In the genomic region with DNA sequence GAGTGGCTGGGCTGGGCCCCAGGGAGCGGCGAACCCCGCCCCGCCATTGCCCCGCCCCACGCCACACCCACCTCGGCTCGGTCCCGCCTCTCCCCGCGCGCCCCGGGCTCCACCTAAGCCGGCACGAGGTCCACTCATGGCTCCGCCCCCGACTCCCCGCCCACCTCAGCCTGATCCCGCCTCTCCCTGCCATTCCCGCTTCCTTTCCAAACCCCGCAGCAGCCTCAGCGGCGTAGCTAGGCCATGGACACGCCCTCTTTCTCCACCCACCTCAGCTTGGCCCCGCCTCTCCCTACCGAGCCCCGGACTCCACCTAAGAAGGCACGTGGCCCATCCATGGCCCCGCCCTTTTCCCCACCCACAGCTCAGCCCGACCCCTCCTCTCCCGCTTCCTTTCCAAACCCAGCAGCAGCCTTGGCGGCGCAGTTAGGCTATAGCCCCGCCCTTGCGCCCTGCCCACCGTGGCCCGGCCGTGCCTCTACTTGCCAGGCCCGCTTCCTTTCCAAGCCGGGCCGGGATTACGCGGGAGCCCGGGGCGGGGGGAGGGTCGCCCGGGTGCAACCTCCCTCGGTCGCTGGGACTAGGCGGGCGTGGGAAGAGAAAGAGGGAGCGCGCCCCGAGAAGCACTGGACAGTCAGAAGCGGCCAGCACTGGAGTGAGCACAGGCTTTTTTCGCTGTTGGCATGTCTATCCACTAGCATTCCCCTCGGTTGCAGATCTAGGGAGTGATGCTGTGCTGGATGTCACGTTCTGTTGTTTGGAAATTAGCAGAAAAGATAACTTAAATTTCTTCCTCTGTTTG, we compare ENCODE assay signal across 8 cellular contexts. TPM values are rescaled to one million over a fixed set of nuclear protein-coding genes. Genes with fewer than 3 reads are reported as not detected.
DNase-seq lines count a peak whose midpoint lies in the region; ATAC-seq and TF ChIP-seq lines count a peak whose summit lies in the region.

A gene with protein sequence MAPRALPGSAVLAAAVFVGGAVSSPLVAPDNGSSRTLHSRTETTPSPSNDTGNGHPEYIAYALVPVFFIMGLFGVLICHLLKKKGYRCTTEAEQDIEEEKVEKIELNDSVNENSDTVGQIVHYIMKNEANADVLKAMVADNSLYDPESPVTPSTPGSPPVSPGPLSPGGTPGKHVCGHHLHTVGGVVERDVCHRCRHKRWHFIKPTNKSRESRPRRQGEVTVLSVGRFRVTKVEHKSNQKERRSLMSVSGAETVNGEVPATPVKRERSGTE (minus strand): TSS at position 4 of the 802 bp plus-strand sequence. CDS start 89 bp downstream, outside the sequence.

- H3K36me3 ChIP-seq in adipocyte (ENCODE audit: control insufficient read depth, insufficient read depth, low read length, severe bottlenecking) (no peaks in the 10 kb centered on the region), ovary (no peaks in the 10 kb centered on the region), thymus (ENCODE audit: control insufficient read depth, insufficient read depth) (no peaks in the 10 kb centered on the region)

- POLR2A ChIA-PET in T-cell (lab: Charles Lee), result interaction anchor here in 1 of 2 donors (0.6 to 0.7 kb wide), 2 partner anchors 295 to 1149 kb away, joined by 3 read pairs; no protein-coding TSS in a partner anchor

- 0 to 1% (median 1%) methylated on average over 52 to 58 of the region's 58 CpGs for WGBS in ovary, 3 donors
- WGBS in thymus, result under 1% methylated on average over 58 of the region's 58 CpGs

- no peaks in the 10 kb centered on the region for H3K36me3 Mint-ChIP-seq in T-cell

- peaks cover 34 to 38% (median 36%) of the 10 kb centered on the region in 3 donors for H3K4me1 Mint-ChIP-seq in T-cell

- H3K27ac ChIP-seq in ovary (peak within 1 kb of the TSS; percentile 86 to 94), thymus (ENCODE audit: low read depth) (peak within 1 kb of the TSS; percentile 85)

- peak; percentile 93 for DNase-seq in GM12864 (ENCODE audit: low read depth)
- DNase-seq in NCI-H1436 (lab: John Stamatoyannopoulos, UW), result peak; percentile 96
- peak; percentile 93 to 99 (median 96) for DNase-seq in T-cell
- peak; percentile 100 for DNase-seq in adipocyte (ENCODE audit: low read depth)
- DNase-seq in Right ventricle myocardium inferior (ENCODE audit: missing footprints), result peak; percentile 99
- peak; percentile 100 for DNase-seq in ovary

- peak within 1 kb of the TSS; percentile 70 for H3K4me3 ChIP-seq in GM12864 (ENCODE audit: low read depth, low read length)
- H3K4me3 ChIP-seq in adipocyte (ENCODE audit: low read length), result peak within 1 kb of the TSS; percentile 91
- H3K4me3 ChIP-seq in ovary, result peak within 1 kb of the TSS; percentile 92
- peak within 1 kb of the TSS; percentile 83 for H3K4me3 ChIP-seq in thymus (ENCODE audit: low read length)

- peak; percentile 85 for ATAC-seq in HG02840 (IDR thresholded peaks at IDR 0.05; ENCODE audit: low FRiP score, unreplicated experiment)
- ATAC-seq in T-cell (replicated peaks in 1 of 4), result peak; percentile 83 to 89 (median 84)
- peak; percentile 97 for ATAC-seq in Right ventricle myocardium inferior

- no peak for TF ChIP-seq EP300 in ovary (IDR thresholded peaks at IDR 0.05)

- no peaks in the 10 kb centered on the region for H3K9me3 ChIP-seq in adipocyte (ENCODE audit: control insufficient read depth, low read length)
- H3K9me3 ChIP-seq in ovary, result no peaks in the 10 kb centered on the region
- no peaks in the 10 kb centered on the region for H3K9me3 ChIP-seq in thymus (ENCODE audit: control insufficient read depth)

- H3K27ac Mint-ChIP-seq in T-cell, result peak within 1 kb of the TSS; percentile 95 to 96

- TF ChIP-seq CTCF in GM12864 (IDR thresholded peaks at IDR 0.05; ENCODE audit: low read depth, low read length, missing control alignments) (no peak), ovary (IDR thresholded peaks at IDR 0.05) (no peak)

- peaks cover 18% of the 10 kb centered on the region for H3K4me1 ChIP-seq in adipocyte (ENCODE audit: control insufficient read depth, insufficient read depth, low read length)
- H3K4me1 ChIP-seq in ovary (ENCODE audit: insufficient read depth), result peaks cover 3% of the 10 kb centered on the region
- H3K4me1 ChIP-seq in thymus (ENCODE audit: control insufficient read depth, insufficient read depth, low read length), result peaks cover 18% of the 10 kb centered on the region

- peak within 1 kb of the TSS; percentile 91 to 95 (median 95) for H3K4me3 Mint-ChIP-seq in T-cell

- H3K9me3 Mint-ChIP-seq in T-cell, result no peaks in the 10 kb centered on the region

- H3K27me3 Mint-ChIP-seq in T-cell, result no peaks in the 10 kb centered on the region

- H3K27me3 ChIP-seq in adipocyte (replicated peaks; ENCODE audit: control insufficient read depth, insufficient read depth, low read length), result no peaks in the 10 kb centered on the region
- H3K27me3 ChIP-seq in ovary, result no peaks in the 10 kb centered on the region
- no peaks in the 10 kb centered on the region for H3K27me3 ChIP-seq in thymus (ENCODE audit: control insufficient read depth, insufficient read depth)

- TF ChIP-seq POLR2A in ovary (IDR thresholded peaks at IDR 0.05), result no peak

- CTCF ChIA-PET in T-cell (lab: Charles Lee), result interaction anchor here in 1 of 2 donors (0.7 to 1.2 kb wide), 2 partner anchors 140 to 1358 kb away, joined by 3 to 4 read pairs; a partner anchor contains a TSS

- intact Hi-C loops in Right ventricle myocardium inferior (cut with DNase I) (loop anchor here (1.0 to 10.0 kb wide), 6 partner anchors 20 to 288 kb away; no protein-coding TSS in a partner anchor), ovary (cut with DNase I) (loop anchor here in 1 of 4 donors (10.0 kb wide), 1 partner anchor 978 kb away; a partner anchor contains a TSS)

- peak within 1 kb of the TSS; percentile 88 for H3K9ac ChIP-seq in adipocyte (ENCODE audit: low read length)

RNA-seq across cellular contexts. Expression of the gene that starts here (rescaled TPM):
- total RNA-seq in T-cell (10 to 100 TPM; 21.6 to 30.1 (median 25.9) TPM), Right ventricle myocardium inferior (23.6 TPM), ovary (10 to 100 TPM; 21.3 to 31.4 (median 24.4) TPM)
- polyA plus RNA-seq in ovary (1 to 10 TPM; 4.1 to 7.4 TPM), thymus (1.6 TPM)

Comparison
In these comparisons a context has a peak if more than half of its experiments do, and no peak if none do; other contexts are left out.
1. Peak in every context shown above with its lines: DNase-seq, ATAC-seq, H3K4me3 ChIP-seq and H3K27ac ChIP-seq.